9 cellular contexts compared by ENCODE assay signal in the genomic region with DNA sequence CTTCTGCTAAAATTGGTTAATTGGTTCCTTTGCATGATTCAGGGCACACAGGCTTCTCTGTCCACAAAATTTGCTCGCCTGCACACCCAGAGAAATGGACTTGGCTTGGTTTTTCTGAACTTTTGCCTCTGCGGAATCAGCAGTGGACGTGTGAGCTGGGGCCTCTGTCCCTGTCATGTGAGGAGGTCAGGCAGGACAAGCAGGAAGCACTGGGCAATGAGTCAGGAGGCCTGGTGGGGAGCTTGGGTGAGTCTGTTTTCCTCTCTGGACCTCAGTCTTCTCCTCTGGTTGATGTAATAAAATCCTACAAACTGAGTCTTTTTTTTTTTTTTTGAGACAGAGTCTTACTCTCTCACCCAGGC. TPM values are rescaled to one million over a fixed set of nuclear protein-coding genes. Genes with fewer than 3 reads are reported as not detected.
A peak's percentile ranks its signal among the peaks of the same experiment; 100 is the strongest.
DNase-seq lines count a peak whose midpoint lies in the region; ATAC-seq lines count a peak whose summit lies in the region.
"Had no signal": no experiment of that assay in that cellular context is flagged by ENCODE, and none has a peak within 500 bp of the region (broad histone marks: within the 10 kb centered on the region; RNA-seq: fewer than 3 reads in every experiment).

No MANE protein-coding gene starts in this region.

- no peak overlapping the region for H3K23ac ChIP-seq in neuronal stem cell (ENCODE audit: low read depth, low read length, poor library complexity)

- no CpG with 5 or more reads among the region's 3 CpGs for WGBS in neuronal stem cell (ENCODE audit: extremely low coverage in 2 of 2, insufficient read length in 2 of 2, insufficient replicate concordance in 1 of 2), 2 donors

- DNase-seq in AG08396 (ENCODE audit: low spot score) (peak; percentile 91), RKO (ENCODE audit: low spot score) (peak; percentile 61), fibroblast of the conjunctiva (ENCODE audit: low read depth) (peak; percentile 31), neuronal stem cell (ENCODE audit: low spot score) (no peak), NCI-H1417 (lab: John Stamatoyannopoulos, UW) (no peak), activated T-cell treated with anti-CD3 and anti-CD28 coated beads for 4 hours (no peak)
- DNase-seq: DMS 273 treated with DMSO at 0.1 percent for 48 hours had no signal

- H3K4ac ChIP-seq in neuronal stem cell (ENCODE audit: low read length), result no peak overlapping the region

- no peak overlapping the region for H3K4me2 ChIP-seq in neuronal stem cell (ENCODE audit: insufficient read depth, low read length, poor library complexity, severe bottlenecking)

- peaks cover 2 to 5% of the 10 kb centered on the region in 2 donors for H3K9me3 ChIP-seq in neuronal stem cell (replicated peaks in 1 of 2; ENCODE audit: control insufficient read depth in 2 of 2, insufficient read depth in 1 of 2, low read depth in 1 of 2, low read length in 2 of 2)

- H2BK15ac ChIP-seq in neuronal stem cell (ENCODE audit: low read length), result no peak overlapping the region

- no peaks in the 10 kb centered on the region for H3K36me3 ChIP-seq in neuronal stem cell (replicated peaks in 1 of 2; ENCODE audit: control insufficient read depth in 2 of 2, insufficient read depth in 2 of 2, low read length in 2 of 2)

- ATAC-seq in GM21360 (IDR thresholded peaks at IDR 0.05; ENCODE audit: unreplicated experiment) (no peak), HG02798 (IDR thresholded peaks at IDR 0.05; ENCODE audit: poor library complexity, unreplicated experiment) (no peak)

- no peak overlapping the region for H4K8ac ChIP-seq in neuronal stem cell (ENCODE audit: low read depth, low read length)

- H2BK12ac ChIP-seq in neuronal stem cell (ENCODE audit: low read length), result no peak overlapping the region

- no peak overlapping the region for H3K27ac ChIP-seq in neuronal stem cell (replicated peaks; ENCODE audit: low read length)

- H3K4me1 ChIP-seq in neuronal stem cell (ENCODE audit: control insufficient read depth in 2 of 2, insufficient read depth in 1 of 2, low read depth in 1 of 2, low read length in 2 of 2), result peaks cover 9 to 10% of the 10 kb centered on the region in 2 donors

- H4K91ac ChIP-seq in neuronal stem cell (ENCODE audit: low read depth, low read length, poor library complexity), result no peak overlapping the region

- H3K27me3 ChIP-seq in neuronal stem cell (ENCODE audit: control insufficient read depth in 3 of 3, insufficient read depth in 3 of 3, low read depth in 1 of 3, low read length in 3 of 3), result no peaks in the 10 kb centered on the region

- H3K14ac ChIP-seq in neuronal stem cell (ENCODE audit: low read length), result no peak overlapping the region

- H2AK5ac ChIP-seq in neuronal stem cell (ENCODE audit: low read depth, low read length), result no peak overlapping the region

- no peak overlapping the region for H3K4me3 ChIP-seq in neuronal stem cell (ENCODE audit: low read length in 2 of 2)

- no peaks in the 10 kb centered on the region for H3K79me1 ChIP-seq in neuronal stem cell (ENCODE audit: low read depth, low read length)

- H2BK5ac ChIP-seq in neuronal stem cell (ENCODE audit: low read length), result no peak overlapping the region

- H3K9ac ChIP-seq in neuronal stem cell (ENCODE audit: low read depth, low read length, poor library complexity), result no peak overlapping the region

- no peak overlapping the region for H3K18ac ChIP-seq in neuronal stem cell (ENCODE audit: low read length)

- no peak overlapping the region for H2BK120ac ChIP-seq in neuronal stem cell (ENCODE audit: low read depth, low read length)

- peak overlapping the region; percentile 65 for H2AFZ ChIP-seq in neuronal stem cell (ENCODE audit: low read length)

RNA-seq across cellular contexts. Expression of a gene that starts 10.4 kb away (rescaled TPM):
- 6.6 TPM for polyA plus RNA-seq in neuronal stem cell (2013, experiment 1 of 2)
- 7.3 TPM for polyA plus RNA-seq in neuronal stem cell (2013, experiment 2 of 2)

Comparison
In these comparisons a context has a peak if more than half of its experiments do, and no peak if none do; other contexts are left out.
1. DNase-seq: peak in AG08396 (single experiment), RKO (single experiment) and fibroblast of the conjunctiva (single experiment); none in neuronal stem cell (single experiment), NCI-H1417 (0 of 3) and activated T-cell treated with anti-CD3 and anti-CD28 coated beads for 4 hours (single experiment).